Comparison of ENCODE assay signal across 8 cellular contexts in the genomic region with DNA sequence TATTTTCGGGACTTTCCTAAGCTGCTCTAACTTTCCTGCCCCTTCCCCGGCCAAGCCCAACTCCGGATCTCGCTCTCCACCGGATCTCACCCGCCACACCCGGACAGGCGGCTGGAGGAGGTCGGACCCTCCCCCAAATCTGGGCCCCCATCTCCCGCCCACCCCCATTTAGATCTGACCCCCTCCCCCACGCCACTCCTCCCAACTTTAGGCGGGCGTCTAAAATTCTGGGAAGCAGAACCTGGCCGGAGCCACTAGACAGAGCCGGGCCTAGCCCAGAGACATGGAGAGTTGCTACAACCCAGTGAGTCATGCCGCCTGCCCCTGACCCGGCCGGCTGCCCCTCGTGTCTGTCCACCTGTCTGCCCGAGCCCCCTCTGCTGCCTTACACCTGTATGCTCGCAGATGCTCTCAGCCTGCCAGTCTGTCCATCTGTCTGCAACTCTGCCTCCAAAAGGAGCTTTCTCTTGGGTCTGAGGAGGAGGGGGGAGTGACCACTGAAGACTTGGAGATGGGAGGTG. TPM values are rescaled to one million over a fixed set of nuclear protein-coding genes. Genes with fewer than 3 reads are reported as not detected.
DNase-seq lines count a peak whose midpoint lies in the region; ATAC-seq and TF ChIP-seq lines count a peak whose summit lies in the region.

A gene (plus strand): TSS at position 29 of the 521 bp plus-strand sequence. CDS start 255 bp downstream, at position 284.

- peaks cover 55% of the 10 kb centered on the region for H3K36me3 Mint-ChIP-seq in activated CD4-positive, alpha-beta T cell treated with anti-CD3 and anti-CD28 coated beads, Interleukin-2, amount 10 ng/mL, durations not matched to agents 24 days and 14 days (ENCODE audit: low read depth)
- H3K36me3 Mint-ChIP-seq in activated naive CD8-positive, alpha-beta T cell treated with anti-CD3 and anti-CD28 coated beads, Interleukin-2, amount 50 U/mL, for 24 hours (ENCODE audit: low read depth), result peaks cover 46% of the 10 kb centered on the region

- H3K27ac Mint-ChIP-seq in activated CD4-positive, alpha-beta T cell treated with anti-CD3 and anti-CD28 coated beads, Interleukin-2, amount 10 ng/mL, durations not matched to agents 24 days and 14 days, result peak within 1 kb of the TSS; percentile 100
- H3K27ac Mint-ChIP-seq in activated naive CD8-positive, alpha-beta T cell treated with anti-CD3 and anti-CD28 coated beads, Interleukin-2, amount 50 U/mL, for 24 hours, result peak within 1 kb of the TSS; percentile 99

- H3K36me3 ChIP-seq in spleen, result peaks cover 0 to 40% (median 33%) of the 10 kb centered on the region in 6 donors

- peaks cover 36 to 80% (median 58%) of the 10 kb centered on the region in 6 donors for H3K4me1 ChIP-seq in spleen

- no peak for TF ChIP-seq CTCF in spleen (IDR thresholded peaks at IDR 0.05 in 8 of 11, conservative IDR thresholded peaks at IDR 0.05 in 3 of 11)

- no peaks in the 10 kb centered on the region for H3K9me3 Mint-ChIP-seq in activated CD4-positive, alpha-beta T cell treated with anti-CD3 and anti-CD28 coated beads, Interleukin-2, amount 10 ng/mL, durations not matched to agents 24 days and 14 days
- H3K9me3 Mint-ChIP-seq in activated naive CD8-positive, alpha-beta T cell treated with anti-CD3 and anti-CD28 coated beads, Interleukin-2, amount 50 U/mL, for 24 hours, result no peaks in the 10 kb centered on the region

- H3K4me3 Mint-ChIP-seq in activated CD4-positive, alpha-beta T cell treated with anti-CD3 and anti-CD28 coated beads, Interleukin-2, amount 10 ng/mL, durations not matched to agents 24 days and 14 days, result peak within 1 kb of the TSS; percentile 90
- H3K4me3 Mint-ChIP-seq in activated naive CD8-positive, alpha-beta T cell treated with anti-CD3 and anti-CD28 coated beads, Interleukin-2, amount 50 U/mL, for 24 hours, result peak within 1 kb of the TSS; percentile 99

- H3K4me1 Mint-ChIP-seq in activated CD4-positive, alpha-beta T cell treated with anti-CD3 and anti-CD28 coated beads, Interleukin-2, amount 10 ng/mL, durations not matched to agents 24 days and 14 days, result peaks cover 50% of the 10 kb centered on the region
- peaks cover 46% of the 10 kb centered on the region for H3K4me1 Mint-ChIP-seq in activated naive CD8-positive, alpha-beta T cell treated with anti-CD3 and anti-CD28 coated beads, Interleukin-2, amount 50 U/mL, for 24 hours

- intact Hi-C loops in activated CD4-positive, alpha-beta T cell treated with anti-CD3 and anti-CD28 coated beads, Interleukin-2, amount 10 ng/mL, durations not matched to agents 24 days and 14 days (cut with micrococcal nuclease), result loop anchor here (1.0 to 2.0 kb wide), 4 partner anchors 150 to 263 kb away; a partner anchor contains a TSS
- intact Hi-C loops in spleen (cut with DNase I; ENCODE audit: low total_unique reads), result loop anchor here (10.0 kb wide), 2 partner anchors 79 to 189 kb away; no protein-coding TSS in a partner anchor

- DNase-seq in activated CD4-positive, alpha-beta T cell treated with anti-CD3 and anti-CD28 coated beads, Interleukin-2, amount 10 ng/mL, durations not matched to agents 24 days and 14 days, result no peak
- no peak for DNase-seq in activated CD4-positive, alpha-beta T cell treated with anti-CD3 and anti-CD28 coated beads for 1 hour
- DNase-seq in activated naive CD8-positive, alpha-beta T cell treated with anti-CD3 and anti-CD28 coated beads, Interleukin-2, amount 50 U/mL, for 24 hours, result no peak
- peak; percentile 88 for DNase-seq in spleen
- no peak for DNase-seq in left lobe of liver (ENCODE audit: low spot score)

- WGBS in spleen, 5 donors, result 0 to 2% (median 1%) methylated on average over 20 to 21 of the region's 21 CpGs

- H3K27me3 ChIP-seq in spleen (replicated peaks in 1 of 7), result no peaks in the 10 kb centered on the region

- H3K4me3 ChIP-seq in iPS-11a (ENCODE audit: low read depth, low read length), result peak within 1 kb of the TSS; percentile 69
- peak within 1 kb of the TSS; percentile 67 to 95 (median 84) for H3K4me3 ChIP-seq in spleen

- no peaks in the 10 kb centered on the region for H3K9me3 ChIP-seq in spleen

- no peak for TF ChIP-seq POLR2A in spleen (IDR thresholded peaks at IDR 0.05)

- ATAC-seq in activated naive CD8-positive, alpha-beta T cell treated with anti-CD3 and anti-CD28 coated beads, Interleukin-2, amount 50 U/mL, for 24 hours, result no peak
- no peak for ATAC-seq in GM19351 (IDR thresholded peaks at IDR 0.05; ENCODE audit: unreplicated experiment)
- no peak for ATAC-seq in HG03354 (IDR thresholded peaks at IDR 0.05; ENCODE audit: poor library complexity, severe bottlenecking, unreplicated experiment)
- ATAC-seq in left lobe of liver, result no peak

- peak within 1 kb of the TSS; percentile 88 to 100 (median 99) for H3K27ac ChIP-seq in spleen

- H3K27me3 Mint-ChIP-seq in activated CD4-positive, alpha-beta T cell treated with anti-CD3 and anti-CD28 coated beads, Interleukin-2, amount 10 ng/mL, durations not matched to agents 24 days and 14 days, result peaks cover 2% of the 10 kb centered on the region
- no peaks in the 10 kb centered on the region for H3K27me3 Mint-ChIP-seq in activated naive CD8-positive, alpha-beta T cell treated with anti-CD3 and anti-CD28 coated beads, Interleukin-2, amount 50 U/mL, for 24 hours

RNA-seq across cellular contexts. Expression of the gene that starts here (rescaled TPM):
- total RNA-seq in activated CD4-positive, alpha-beta T cell treated with anti-CD3 and anti-CD28 coated beads, Interleukin-2, amount 10 ng/mL, durations not matched to agents 24 days and 14 days, result 300 and 311 TPM in 2 replicates
- total RNA-seq in spleen (100 to 1,000 TPM in 3 of 7 donors, 10 to 100 TPM in 4; 51.6 to 161 (median 75.2) TPM), left lobe of liver (9.0 TPM)
- polyA plus RNA-seq in spleen, result 10 to 100 TPM; 34.7 to 55.2 (median 51.9) TPM
